ENCODE assay signal across 25 cellular contexts in genomic region chr10:4840151-4840550, GRCh38.
"Had no signal": no experiment of that assay in that cellular context is flagged by ENCODE, and none has a peak within 500 bp of the region (broad histone marks: within the 10 kb centered on the region; RNA-seq: fewer than 3 reads in every experiment).

No MANE protein-coding gene starts in this region.

- H3K27me3 ChIP-seq: hepatocyte, left lung, pancreas, suprapubic skin had no signal

- H3K4me2 ChIP-seq: hepatocyte, smooth muscle cell had no signal

- H3K79me2 ChIP-seq: hepatocyte had no signal

- DNase-seq: dermis blood vessel endothelial cell; effector memory CD4-positive, alpha-beta T cell; kidney; left lung; mucosa of descending colon; naive B cell; nucleus accumbens; pancreas; retina; stimulated activated CD4-positive, alpha-beta T cell treated with anti-CD3 and anti-CD28 coated beads, Interleukin-12 subunit alpha, Interleukin-12 subunit beta, amount 100 ng/mL, for 4 hours; stimulated activated CD4-positive, alpha-beta T cell treated with anti-CD3 and anti-CD28 coated beads, Interleukin-1b, Interleukin-23, amount 100 ng/mL, for 48 hours; stimulated activated CD4-positive, alpha-beta T cell treated with anti-CD3 and anti-CD28 coated beads, Interleukin-4, amount 100 ng/mL, for 1 hour; stimulated activated CD8-positive, alpha-beta memory T cell treated with anti-CD3 and anti-CD28 coated beads, Interleukin-4, amount 100 ng/mL, for 48 hours; stimulated activated naive CD4-positive, alpha-beta T cell; stimulated activated naive CD8-positive, alpha-beta T cell treated with anti-CD3 and anti-CD28 coated beads, Interleukin-15, amount 100 ng/mL, for 72 hours had no signal

- H3K27ac ChIP-seq: coronary artery, hepatocyte, left lung, pancreas, suprapubic skin had no signal

- H3K36me3 Mint-ChIP-seq: memory B cell, naive B cell had no signal

- H2AFZ ChIP-seq: hepatocyte had no signal

- H3K9me3 ChIP-seq: left lung, mucosa of descending colon, pancreas, suprapubic skin had no signal

- H3K9me3 Mint-ChIP-seq: memory B cell; naive B cell; nephron; stimulated activated naive CD8-positive, alpha-beta T cell treated with anti-CD3 and anti-CD28 coated beads, Interleukin-15, amount 100 ng/mL, for 72 hours; type B pancreatic cell had no signal

- H3K36me3 ChIP-seq: left lung, pancreas had no signal

- H3K27ac Mint-ChIP-seq: memory B cell, mesothelial cell of epicardium, nephron, type B pancreatic cell had no signal

- ATAC-seq: left lung; mucosa of descending colon; pancreas; sciatic nerve; stimulated activated naive CD8-positive, alpha-beta T cell treated with anti-CD3 and anti-CD28 coated beads, Interleukin-15, amount 100 ng/mL, for 72 hours had no signal

- H3K27me3 Mint-ChIP-seq: naive B cell; stimulated activated naive CD8-positive, alpha-beta T cell treated with anti-CD3 and anti-CD28 coated beads, Interleukin-15, amount 100 ng/mL, for 72 hours; type B pancreatic cell had no signal

- H3K4me1 Mint-ChIP-seq: mesothelial cell of epicardium, nephron had no signal

- H3K4me3 Mint-ChIP-seq: memory B cell; mesothelial cell of epicardium; naive B cell; nephron; stimulated activated naive CD8-positive, alpha-beta T cell treated with anti-CD3 and anti-CD28 coated beads, Interleukin-15, amount 100 ng/mL, for 72 hours; type B pancreatic cell had no signal

- H3K4me3 ChIP-seq: coronary artery, hepatocyte, left lung, lung, mucosa of descending colon, pancreas, smooth muscle cell, suprapubic skin had no signal

- H3K4me1 ChIP-seq: left lung, pancreas, suprapubic skin had no signal
